11 cellular contexts compared by ENCODE assay signal in genomic region chr5:67181648-67182218, GRCh38. TPM values are rescaled to one million over a fixed set of nuclear protein-coding genes. Genes with fewer than 3 reads are reported as not detected.
A peak's percentile ranks its signal among the peaks of the same experiment; 100 is the strongest.
DNase-seq lines count a peak whose midpoint lies in the region; FAIRE-seq and TF ChIP-seq lines count a peak whose summit lies in the region.
"Had no signal": no experiment of that assay in that cellular context is flagged by ENCODE, and none has a peak within 500 bp of the region (broad histone marks: within the 10 kb centered on the region; RNA-seq: fewer than 3 reads in every experiment).

No MANE protein-coding gene starts in this region.

- CTCF ChIA-PET in H1 (lab: Charles Lee; ENCODE audit: partially characterized antibody): interaction anchor here (1.8 to 5.1 kb wide), 3 partner anchors 13 to 19 kb away, joined by 4 to 30 read pairs (median 6); no protein-coding TSS in a partner anchor

- H2AK5ac ChIP-seq in H1 (ENCODE audit: low read depth, low read length): no peak overlapping the region

- no peaks in the 10 kb centered on the region for H4K20me1 ChIP-seq in H1 (replicated peaks in 1 of 2; ENCODE audit: control insufficient read depth in 1 of 2, insufficient read depth in 2 of 2, low read length in 2 of 2)

- H3K9ac ChIP-seq in H1 (replicated peaks in 1 of 4; ENCODE audit: extremely low read depth in 1 of 4, low read depth in 3 of 4, low read length in 3 of 4) (no peak overlapping the region), parathyroid adenoma (no peak overlapping the region)

- no peak overlapping the region for H2BK12ac ChIP-seq in H1 (ENCODE audit: low read depth, low read length)

- no peak for TF ChIP-seq RAD21 in H1 (IDR thresholded peaks at IDR 0.05 in 1 of 2, conservative IDR thresholded peaks at IDR 0.05 in 1 of 2; ENCODE audit: low read depth in 2 of 2, low read length in 2 of 2)

- no peak overlapping the region for H3K4ac ChIP-seq in H1 (replicated peaks; ENCODE audit: insufficient read length, low read depth, low read length)

- H3K18ac ChIP-seq in H1 (ENCODE audit: extremely low read depth, low read length): no peak overlapping the region

- peak; percentile 48 for FAIRE-seq in H1 (lab: Jason Lieb, UNC)

- no peak overlapping the region for H4K8ac ChIP-seq in H1 (ENCODE audit: extremely low read depth, insufficient read depth, low read length)

- H3K4me3 ChIP-seq in H1 (ENCODE audit: extremely low read depth in 1 of 4, insufficient read depth in 2 of 4, low read depth in 3 of 4, low read length in 4 of 4) (no peak overlapping the region), parathyroid adenoma (ENCODE audit: low read depth, low read length) (no peak overlapping the region)

- H3K23me2 ChIP-seq in H1 (ENCODE audit: low read depth, low read length): no peaks in the 10 kb centered on the region; the same call in 1 of the 2 replicates

- H3K14ac ChIP-seq in H1 (ENCODE audit: insufficient read length): no peak overlapping the region

- no peak overlapping the region for H4K5ac ChIP-seq in H1 (ENCODE audit: insufficient read length, low read depth, low read length)

- H2AFZ ChIP-seq in H1 (ENCODE audit: low read length): peak overlapping the region; percentile 5; the same call in 1 of the 2 replicates
- peak overlapping the region; percentile 80 for H2AFZ ChIP-seq in parathyroid adenoma

- no peak overlapping the region for H3K23ac ChIP-seq in H1 (ENCODE audit: insufficient read length)

- no peak for TF ChIP-seq EP300 in H1 (IDR thresholded peaks at IDR 0.05; ENCODE audit: borderline replicate concordance in 1 of 2, low read depth in 2 of 2, low read length in 2 of 2)

- H3K56ac ChIP-seq in H1 (replicated peaks; ENCODE audit: insufficient read length, low read depth, low read length): no peak overlapping the region

- peaks cover 0 to 5% (median 3%) of the 10 kb centered on the region in 4 experiments; a peak in 4 of 7 replicates for H3K4me1 ChIP-seq in H1 (replicated peaks in 1 of 4; ENCODE audit: control insufficient read depth in 3 of 4, insufficient read depth in 4 of 4, low read length in 3 of 4)
- H3K4me1 ChIP-seq in parathyroid adenoma: peaks cover 8% of the 10 kb centered on the region

- H3K36me3 ChIP-seq in H1 (ENCODE audit: control insufficient read depth in 2 of 4, insufficient read depth in 4 of 4, low read length in 3 of 4) (peaks cover 0 to 2% (median 0%) of the 10 kb centered on the region in 4 experiments; a peak in 1 of 8 replicates), parathyroid adenoma (ENCODE audit: control insufficient read depth, insufficient read depth, low read length) (no peaks in the 10 kb centered on the region)

- no peaks in the 10 kb centered on the region for H3K79me2 ChIP-seq in H1 (ENCODE audit: control insufficient read depth in 1 of 2, insufficient read depth in 2 of 2, low read length in 2 of 2)
- H3K79me2 ChIP-seq in parathyroid adenoma: no peaks in the 10 kb centered on the region

- H3K79me1 ChIP-seq in H1 (ENCODE audit: low read depth, low read length): no peaks in the 10 kb centered on the region

- POLR2A ChIA-PET in H1 (lab: Charles Lee; ENCODE audit: partially characterized antibody): interaction anchor here (0.6 kb wide), 1 partner anchor 1118 kb away, joined by 3 read pairs; no protein-coding TSS in a partner anchor

- H2BK20ac ChIP-seq in H1 (ENCODE audit: low read length): no peak overlapping the region

- H2BK5ac ChIP-seq in H1 (ENCODE audit: low read depth, low read length): no peak overlapping the region

- no peak overlapping the region for H2BK15ac ChIP-seq in H1 (ENCODE audit: low read length)

- no peak overlapping the region for H2BK120ac ChIP-seq in H1 (replicated peaks; ENCODE audit: low read depth, low read length)

- H3K9me3 ChIP-seq in H1 (ENCODE audit: insufficient read depth in 2 of 2, low read depth in 1 of 2, low read length in 1 of 2) (no peaks in the 10 kb centered on the region; a peak in 1 of 4 replicates), parathyroid adenoma (ENCODE audit: control insufficient read depth, low read length) (no peaks in the 10 kb centered on the region)

- WGBS in H1 (ENCODE audit: extremely low coverage in 1 of 2, insufficient coverage in 1 of 2, insufficient read length in 1 of 2, insufficient replicate concordance in 2 of 2, low coverage in 1 of 2, low lambda C conversion rate in 2 of 2, missing lambda C conversion rate in 1 of 2), 2 experiments: 53% methylated on average over 5 of the region's 5 CpGs; no CpG with 5 or more reads in 1 of the 2 experiments

- TF ChIP-seq CTCF in H1 (IDR thresholded peaks at IDR 0.05; ENCODE audit: control extremely low read depth in 1 of 3, insufficient read depth in 1 of 3, low read depth in 1 of 3, low read length in 3 of 3): no peak
- TF ChIP-seq CTCF in parathyroid adenoma (IDR thresholded peaks at IDR 0.05): no peak

- DNase-seq in GDM1 (lab: John Stamatoyannopoulos, UW) (peak; percentile 60), OCI-M1 (lab: John Stamatoyannopoulos, UW) (peak; percentile 96), H1 (ENCODE audit: low read depth in 1 of 2, low spot score in 2 of 2) (no peak), NCI-H226 (no peak), SW480 (ENCODE audit: low spot score) (no peak), T1000 (lab: John Stamatoyannopoulos, UW) (no peak), retina (no peak)
- DNase-seq: activated T-cell treated with anti-CD3 and anti-CD28 coated beads, Interleukin-2, amount 50 U/mL, for 1 hour; erythroblast had no signal

- TF ChIP-seq POLR2A in H1 (IDR thresholded peaks at IDR 0.05; ENCODE audit: control extremely low read depth in 1 of 2, low read depth in 2 of 2, low read length in 2 of 2): no peak

- H4K91ac ChIP-seq in H1 (replicated peaks; ENCODE audit: insufficient read length, low read length): no peak overlapping the region

- H3K27ac ChIP-seq in H1 (ENCODE audit: low read depth, low read length) (no peak overlapping the region), parathyroid adenoma (peak overlapping the region; percentile 27)

- H3K4me2 ChIP-seq in H1 (ENCODE audit: insufficient read depth in 1 of 2, low read depth in 2 of 2, low read length in 2 of 2): peak overlapping the region; percentile 3 to 36; a peak in 3 of 4 replicates
- no peak overlapping the region for H3K4me2 ChIP-seq in parathyroid adenoma (ENCODE audit: low read length)

- H3K27me3 ChIP-seq in H1 (replicated peaks in 1 of 4; ENCODE audit: control insufficient read depth in 3 of 4, extremely low read depth in 1 of 4, insufficient read depth in 3 of 4, low read length in 3 of 4) (peaks cover 0 to 4% (median 0%) of the 10 kb centered on the region in 4 experiments; a peak in 2 of 7 replicates), parathyroid adenoma (ENCODE audit: control insufficient read depth, insufficient read depth, low read length) (no peaks in the 10 kb centered on the region)

TF ChIP-seq in H1, 55 proteins besides CTCF, POLR2A, EP300 and RAD21:
- TF ChIP-seq KDM1A (IDR thresholded peaks at IDR 0.05; ENCODE audit: borderline replicate concordance, low read length): no peak

RNA-seq across cellular contexts. Expression of gene CD180, which starts 14.9 kb away (rescaled TPM):
- not detected in 2 replicates for total RNA-seq in H1 (2021; fragmentation: NEBNext Ultra II Directional; extraction: Animal tissue kit (Norgen Biotek cat#: 25700))
- polyA plus RNA-seq in H1 (2011; rRNA removed): not detected in 2 replicates
- polyA plus RNA-seq in H1 (2011; cell fraction: cytosol; rRNA removed): not detected
- not detected for polyA plus RNA-seq in H1 (2011; cell fraction: nucleus; rRNA removed)
- not detected in 4 replicates for polyA plus RNA-seq in H1 (2012, experiment 1 of 2)
- not detected for polyA plus RNA-seq in H1 (2012, experiment 2 of 2)
- polyA plus RNA-seq in H1 (2013, experiment 1 of 2): not detected
- polyA plus RNA-seq in H1 (2013, experiment 2 of 2): not detected
- polyA minus RNA-seq in H1 (2011; rRNA and poly(A)+ RNA removed): not detected in 2 replicates
- not detected for polyA minus RNA-seq in H1 (2011; cell fraction: cytosol; rRNA and poly(A)+ RNA removed)
- polyA minus RNA-seq in H1 (2011; cell fraction: nucleus; rRNA and poly(A)+ RNA removed): not detected
- polyA plus RNA-seq: neural cell had no signal

Comparison
In these comparisons a context has a peak if more than half of its experiments do, and no peak if none do; other contexts are left out.
1. DNase-seq: peak in GDM1 (single experiment) and OCI-M1 (single experiment); none in H1 (0 of 2), NCI-H226 (single experiment), SW480 (single experiment), T1000 (single experiment) and retina (single experiment).